Comparison of ENCODE assay signal across 1 cellular context in the genomic region with DNA sequence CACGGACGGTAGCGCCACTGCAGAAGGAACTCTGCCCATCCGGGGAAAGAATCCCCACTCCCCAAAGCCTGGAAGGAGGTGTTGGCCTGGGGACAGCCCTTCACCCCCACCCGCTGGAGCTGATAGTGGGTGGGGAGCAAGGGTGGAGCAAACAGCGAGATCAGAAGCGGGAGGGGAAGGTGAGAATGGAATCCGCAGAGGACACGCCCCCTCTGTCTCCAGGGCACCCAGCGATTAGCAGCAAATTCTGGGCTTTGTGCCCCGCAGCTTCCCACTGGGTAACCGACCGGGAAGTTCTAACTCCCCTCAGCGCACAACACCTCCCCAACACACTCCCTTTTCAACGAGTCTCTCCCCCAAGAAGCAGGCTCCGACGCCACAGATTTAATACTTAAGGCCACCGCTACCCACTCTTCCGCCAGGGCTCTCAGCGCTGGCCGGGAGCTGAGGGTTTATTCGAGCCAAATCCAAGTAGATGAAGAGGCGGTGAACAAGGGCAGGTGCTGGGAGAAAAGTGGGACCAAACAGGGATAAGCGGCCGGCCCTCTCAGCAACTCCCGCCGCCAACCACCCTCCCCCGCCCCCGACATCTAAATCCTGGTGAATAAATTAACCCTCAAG.
TF ChIP-seq lines count a peak whose summit lies in the region.

No MANE protein-coding gene starts in this region.

TF ChIP-seq in GM12878, 131 proteins besides CTCF, POLR2A, EP300 and RAD21:
- TF ChIP-seq, protein P1, sequence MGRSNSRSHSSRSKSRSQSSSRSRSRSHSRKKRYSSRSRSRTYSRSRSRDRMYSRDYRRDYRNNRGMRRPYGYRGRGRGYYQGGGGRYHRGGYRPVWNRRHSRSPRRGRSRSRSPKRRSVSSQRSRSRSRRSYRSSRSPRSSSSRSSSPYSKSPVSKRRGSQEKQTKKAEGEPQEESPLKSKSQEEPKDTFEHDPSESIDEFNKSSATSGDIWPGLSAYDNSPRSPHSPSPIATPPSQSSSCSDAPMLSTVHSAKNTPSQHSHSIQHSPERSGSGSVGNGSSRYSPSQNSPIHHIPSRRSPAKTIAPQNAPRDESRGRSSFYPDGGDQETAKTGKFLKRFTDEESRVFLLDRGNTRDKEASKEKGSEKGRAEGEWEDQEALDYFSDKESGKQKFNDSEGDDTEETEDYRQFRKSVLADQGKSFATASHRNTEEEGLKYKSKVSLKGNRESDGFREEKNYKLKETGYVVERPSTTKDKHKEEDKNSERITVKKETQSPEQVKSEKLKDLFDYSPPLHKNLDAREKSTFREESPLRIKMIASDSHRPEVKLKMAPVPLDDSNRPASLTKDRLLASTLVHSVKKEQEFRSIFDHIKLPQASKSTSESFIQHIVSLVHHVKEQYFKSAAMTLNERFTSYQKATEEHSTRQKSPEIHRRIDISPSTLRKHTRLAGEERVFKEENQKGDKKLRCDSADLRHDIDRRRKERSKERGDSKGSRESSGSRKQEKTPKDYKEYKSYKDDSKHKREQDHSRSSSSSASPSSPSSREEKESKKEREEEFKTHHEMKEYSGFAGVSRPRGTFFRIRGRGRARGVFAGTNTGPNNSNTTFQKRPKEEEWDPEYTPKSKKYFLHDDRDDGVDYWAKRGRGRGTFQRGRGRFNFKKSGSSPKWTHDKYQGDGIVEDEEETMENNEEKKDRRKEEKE (IDR thresholded peaks at IDR 0.05): no peak
- TF ChIP-seq, protein P2, sequence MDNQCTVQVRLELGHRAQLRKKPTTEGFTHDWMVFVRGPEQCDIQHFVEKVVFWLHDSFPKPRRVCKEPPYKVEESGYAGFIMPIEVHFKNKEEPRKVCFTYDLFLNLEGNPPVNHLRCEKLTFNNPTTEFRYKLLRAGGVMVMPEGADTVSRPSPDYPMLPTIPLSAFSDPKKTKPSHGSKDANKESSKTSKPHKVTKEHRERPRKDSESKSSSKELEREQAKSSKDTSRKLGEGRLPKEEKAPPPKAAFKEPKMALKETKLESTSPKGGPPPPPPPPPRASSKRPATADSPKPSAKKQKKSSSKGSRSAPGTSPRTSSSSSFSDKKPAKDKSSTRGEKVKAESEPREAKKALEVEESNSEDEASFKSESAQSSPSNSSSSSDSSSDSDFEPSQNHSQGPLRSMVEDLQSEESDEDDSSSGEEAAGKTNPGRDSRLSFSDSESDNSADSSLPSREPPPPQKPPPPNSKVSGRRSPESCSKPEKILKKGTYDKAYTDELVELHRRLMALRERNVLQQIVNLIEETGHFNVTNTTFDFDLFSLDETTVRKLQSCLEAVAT (IDR thresholded peaks at IDR 0.05): peak; percentile 26; the same call in 1 of the 2 replicates
- 0 out of 2 replicates have a peak, but pooled peaks have one; percentile 31 for TF ChIP-seq IKZF1 (conservative IDR thresholded peaks at IDR 0.05)
